Comparison of ENCODE assay signal across 13 cellular contexts in genomic region chr17:9292563-9292941, GRCh38.
DNase-seq lines count a peak whose midpoint lies in the region; ATAC-seq and TF ChIP-seq lines count a peak whose summit lies in the region.
"Had no signal": no experiment of that assay in that cellular context is flagged by ENCODE, and none has a peak within 500 bp of the region (broad histone marks: within the 10 kb centered on the region; RNA-seq: fewer than 3 reads in every experiment).

No MANE protein-coding gene starts in this region.

- H3K27me3 Mint-ChIP-seq in GM23338 (ENCODE audit: insufficient read depth, low read depth, poor library complexity) = peaks cover 3% of the 10 kb centered on the region

- H3K79me2 ChIP-seq in GM23338 (replicated peaks; ENCODE audit: insufficient read depth) = no peaks in the 10 kb centered on the region

- H3K27me3 ChIP-seq in GM23338 (ENCODE audit: insufficient read depth) (no peaks in the 10 kb centered on the region), stomach smooth muscle (ENCODE audit: control insufficient read depth in 1 of 2, insufficient read depth in 2 of 2, low read length in 2 of 2) (no peaks in the 10 kb centered on the region)

- no peak overlapping the region for H2AFZ ChIP-seq in GM23338

- peak overlapping the region; percentile 9; the same call in 1 of the 2 replicates for H3K27ac Mint-ChIP-seq in GM23338
- H3K27ac Mint-ChIP-seq: activated T-helper 1 cell treated with anti-CD3 and anti-CD28 coated beads, Interleukin-12 subunit alpha, Interleukin-12 subunit beta, Interleukin-2, Interleukin-4 antibody, amounts not matched to agents 30 ng/mL and 10 ng/mL and 1 ng/mL, durations not matched to agents 14 hours and 24 hours and 36 hours; mesothelial cell of epicardium had no signal

- no peaks in the 10 kb centered on the region for H3K36me3 Mint-ChIP-seq in GM23338 (ENCODE audit: low read depth)
- H3K36me3 Mint-ChIP-seq: mesothelial cell of epicardium had no signal

- H3K4me1 ChIP-seq in GM23338 (ENCODE audit: insufficient read depth) = no peaks in the 10 kb centered on the region; the same call in 1 of the 2 replicates
- H3K4me1 ChIP-seq in stomach smooth muscle (ENCODE audit: control insufficient read depth, insufficient read depth, low read length) = peaks cover 31% of the 10 kb centered on the region
- H3K4me1 ChIP-seq: HAP-1 had no signal

- no peaks in the 10 kb centered on the region; the same call in 2 of the 3 replicates for H3K4me1 Mint-ChIP-seq in GM23338

- no peaks in the 10 kb centered on the region for H3K9me3 ChIP-seq in stomach smooth muscle (ENCODE audit: control insufficient read depth in 2 of 2, low read length in 2 of 2)
- H3K9me3 ChIP-seq: HAP-1 had no signal

- no peak overlapping the region for H3K27ac ChIP-seq in GM23338 (ENCODE audit: low read depth)
- peak overlapping the region; percentile 45 to 61 for H3K27ac ChIP-seq in coronary artery
- peak overlapping the region; percentile 55 for H3K27ac ChIP-seq in stomach smooth muscle (ENCODE audit: low read length)

- no peak overlapping the region for H3K4me3 Mint-ChIP-seq in GM23338
- H3K4me3 Mint-ChIP-seq: activated T-helper 1 cell treated with anti-CD3 and anti-CD28 coated beads, Interleukin-12 subunit alpha, Interleukin-12 subunit beta, Interleukin-2, Interleukin-4 antibody, amounts not matched to agents 30 ng/mL and 10 ng/mL and 1 ng/mL, durations not matched to agents 14 hours and 24 hours and 36 hours; mesothelial cell of epicardium had no signal

- TF ChIP-seq CTCF in GM23338 (conservative IDR thresholded peaks at IDR 0.05; ENCODE audit: low read depth in 2 of 2) (no peak), coronary artery (IDR thresholded peaks at IDR 0.05) (no peak)

- no peaks in the 10 kb centered on the region for H3K36me3 ChIP-seq in GM23338 (ENCODE audit: insufficient read depth)
- no peaks in the 10 kb centered on the region for H3K36me3 ChIP-seq in stomach smooth muscle (ENCODE audit: control insufficient read depth in 2 of 2, insufficient read depth in 2 of 2, low read length in 2 of 2)
- H3K36me3 ChIP-seq: HAP-1 had no signal

- H3K4me3 ChIP-seq in GM23338 (no peak overlapping the region), coronary artery (no peak overlapping the region), stomach smooth muscle (ENCODE audit: low read length in 2 of 2) (no peak overlapping the region)
- H3K4me3 ChIP-seq: HAP-1 had no signal

- H3K9ac ChIP-seq in stomach smooth muscle (ENCODE audit: low read length in 2 of 2) = no peak overlapping the region

- no peak; the same call in 2 of the 3 replicates for ATAC-seq in GM23338
- ATAC-seq in left lobe of liver = peak; percentile 46

- no peak overlapping the region for H3K4me2 ChIP-seq in GM23338

- no peak for DNase-seq in GM23338 (ENCODE audit: low spot score)
- DNase-seq in coronary artery (ENCODE audit: low spot score) = no peak
- DNase-seq in left lobe of liver (ENCODE audit: low spot score) = no peak
- no peak for DNase-seq in NCI-H526 treated with DMSO at 0.1 percent for 48 hours (lab: John Stamatoyannopoulos, UW)
- DNase-seq in NAMALWA (ENCODE audit: low spot score) = no peak
- no peak for DNase-seq in NCI-H1436 treated with DMSO at 0.1 percent for 48 hours (lab: John Stamatoyannopoulos, UW)
- DNase-seq: NCI-H2107, NCI-H524 treated with DMSO at 0.1 percent for 48 hours, SIG-M5 had no signal

- H3F3A ChIP-seq in GM23338 (replicated peaks; ENCODE audit: low read depth) = no peaks in the 10 kb centered on the region

- 0 out of 2 replicates have a peak, but pooled peaks cover 5% of the 10 kb centered on the region for H3K9me2 ChIP-seq in GM23338 (ENCODE audit: insufficient read depth)

- no peaks in the 10 kb centered on the region for H3K9me3 Mint-ChIP-seq in GM23338
- H3K9me3 Mint-ChIP-seq: activated T-helper 1 cell treated with anti-CD3 and anti-CD28 coated beads, Interleukin-12 subunit alpha, Interleukin-12 subunit beta, Interleukin-2, Interleukin-4 antibody, amounts not matched to agents 30 ng/mL and 10 ng/mL and 1 ng/mL, durations not matched to agents 14 hours and 24 hours and 36 hours; mesothelial cell of epicardium had no signal

- H4K20me1 ChIP-seq in GM23338 (replicated peaks; ENCODE audit: insufficient read depth) = no peaks in the 10 kb centered on the region

TF ChIP-seq in GM23338, 12 proteins besides CTCF, POLR2A, EP300 and RAD21 (continues in another document):
- TF ChIP-seq REST (IDR thresholded peaks at IDR 0.05; ENCODE audit: unreplicated experiment) = no peak
- no peak for TF ChIP-seq ZNF462 (CRISPR knock-in tag; IDR thresholded peaks at IDR 0.05)
- no peak for TF ChIP-seq STAT1 (IDR thresholded peaks at IDR 0.05; ENCODE audit: unreplicated experiment)
